Comparison of ENCODE assay signal across 13 cellular contexts in genomic region chr14:98069712-98070133, GRCh38.
DNase-seq lines count a peak whose midpoint lies in the region; ATAC-seq and TF ChIP-seq lines count a peak whose summit lies in the region.
"Had no signal": no experiment of that assay in that cellular context is flagged by ENCODE, and none has a peak within 500 bp of the region (broad histone marks: within the 10 kb centered on the region; RNA-seq: fewer than 3 reads in every experiment).

No MANE protein-coding gene starts in this region.

- H3K36me3 ChIP-seq in body of pancreas (replicated peaks in 1 of 2; ENCODE audit: insufficient read depth in 1 of 2, low read depth in 2 of 2), result no peaks in the 10 kb centered on the region
- H3K36me3 ChIP-seq: stomach had no signal

- H3K27ac Mint-ChIP-seq in type B pancreatic cell, result peak overlapping the region; percentile 96
- H3K27ac Mint-ChIP-seq: activated T-helper 17 cell treated with anti-CD3 and anti-CD28 coated beads, Interleukin-2, amount 50 U/mL, for 72 hours had no signal

- peak; percentile 18 for DNase-seq in NCI-H2107 treated with DMSO at 0.1 percent for 48 hours (lab: John Stamatoyannopoulos, UW; ENCODE audit: unreplicated experiment)
- no peak for DNase-seq in NCI-H2107 (lab: John Stamatoyannopoulos, UW)
- peak; percentile 8 to 55 (median 28) for DNase-seq in body of pancreas
- DNase-seq in kidney tubule cell (ENCODE audit: low spot score), result peak; percentile 96
- no peak for DNase-seq in type B pancreatic cell (ENCODE audit: extremely low spot score, unreplicated experiment)
- DNase-seq in GM10248 (ENCODE audit: extremely low spot score), result no peak
- DNase-seq in central memory CD4-positive, alpha-beta T cell, result no peak
- DNase-seq: NCI-H526 treated with DMSO at 0.1 percent for 48 hours; stimulated activated CD4-positive, alpha-beta T cell treated with anti-CD3 and anti-CD28 coated beads, Interleukin-4, amount 100 ng/mL, for 24 hours; stomach had no signal

- H3K4me1 Mint-ChIP-seq in type B pancreatic cell (ENCODE audit: unreplicated experiment), result peaks cover 13% of the 10 kb centered on the region
- H3K4me1 Mint-ChIP-seq: activated T-helper 17 cell treated with anti-CD3 and anti-CD28 coated beads, Interleukin-2, amount 50 U/mL, for 72 hours had no signal

- H3K9me3 ChIP-seq in body of pancreas, result no peaks in the 10 kb centered on the region
- H3K9me3 ChIP-seq: stomach had no signal

- ATAC-seq in body of pancreas, result peak; percentile 89
- ATAC-seq in HG03095 (IDR thresholded peaks at IDR 0.05; ENCODE audit: unreplicated experiment), result no peak
- ATAC-seq: activated T-helper 17 cell treated with anti-CD3 and anti-CD28 coated beads, Interleukin-2, amount 50 U/mL, for 72 hours; left lobe of liver had no signal

- no peak overlapping the region for H3K4me3 ChIP-seq in body of pancreas
- H3K4me3 ChIP-seq: stomach had no signal

- H3K9me3 Mint-ChIP-seq in type B pancreatic cell, result no peaks in the 10 kb centered on the region
- H3K9me3 Mint-ChIP-seq: activated T-helper 17 cell treated with anti-CD3 and anti-CD28 coated beads, Interleukin-2, amount 50 U/mL, for 72 hours had no signal

- no peaks in the 10 kb centered on the region for H3K4me1 ChIP-seq in body of pancreas
- H3K4me1 ChIP-seq: stomach had no signal

- POLR2A ChIA-PET in GM10248 (lab: Yijun Ruan, JAX), result no interaction called here

- intact Hi-C loops in body of pancreas (cut with DNase I), result no loop called here

- no peak for TF ChIP-seq POLR2A in body of pancreas (IDR thresholded peaks at IDR 0.05)

- H3K36me3 Mint-ChIP-seq in type B pancreatic cell, result no peaks in the 10 kb centered on the region

- H3K4me3 Mint-ChIP-seq in type B pancreatic cell, result peak overlapping the region; percentile 48
- H3K4me3 Mint-ChIP-seq: activated T-helper 17 cell treated with anti-CD3 and anti-CD28 coated beads, Interleukin-2, amount 50 U/mL, for 72 hours had no signal

- TF ChIP-seq CTCF in body of pancreas (IDR thresholded peaks at IDR 0.05), result no peak
- no peak for TF ChIP-seq CTCF in type B pancreatic cell (conservative IDR thresholded peaks at IDR 0.05)
- no peak for TF ChIP-seq CTCF in GM10248 (IDR thresholded peaks at IDR 0.05; ENCODE audit: control extremely low read depth, extremely low read depth, low read depth, missing control alignments)

- no peaks in the 10 kb centered on the region for H3K27me3 ChIP-seq in body of pancreas
- H3K27me3 ChIP-seq: stomach had no signal

- peak overlapping the region; percentile 39 to 78 (median 56) for H3K27ac ChIP-seq in body of pancreas
- H3K27ac ChIP-seq: stomach had no signal

- H3K27me3 Mint-ChIP-seq in type B pancreatic cell, result no peaks in the 10 kb centered on the region
- H3K27me3 Mint-ChIP-seq: activated T-helper 17 cell treated with anti-CD3 and anti-CD28 coated beads, Interleukin-2, amount 50 U/mL, for 72 hours had no signal

- WGBS in body of pancreas, 2 donors, result 35 to 43% methylated on average over 2 of the region's 2 CpGs

- CTCF ChIA-PET in GM10248 (lab: Yijun Ruan, JAX), result no interaction called here

Comparison
In these comparisons a context has a peak if more than half of its experiments do, and no peak if none do; other contexts are left out.
1. DNase-seq: peak in NCI-H2107 treated with DMSO at 0.1 percent for 48 hours (single experiment), body of pancreas (4 of 4) and kidney tubule cell (single experiment); none in NCI-H2107 (single experiment), type B pancreatic cell (single experiment), GM10248 (single experiment) and central memory CD4-positive, alpha-beta T cell (single experiment).